ENCODE assay signal across 21 cellular contexts in the genomic region with DNA sequence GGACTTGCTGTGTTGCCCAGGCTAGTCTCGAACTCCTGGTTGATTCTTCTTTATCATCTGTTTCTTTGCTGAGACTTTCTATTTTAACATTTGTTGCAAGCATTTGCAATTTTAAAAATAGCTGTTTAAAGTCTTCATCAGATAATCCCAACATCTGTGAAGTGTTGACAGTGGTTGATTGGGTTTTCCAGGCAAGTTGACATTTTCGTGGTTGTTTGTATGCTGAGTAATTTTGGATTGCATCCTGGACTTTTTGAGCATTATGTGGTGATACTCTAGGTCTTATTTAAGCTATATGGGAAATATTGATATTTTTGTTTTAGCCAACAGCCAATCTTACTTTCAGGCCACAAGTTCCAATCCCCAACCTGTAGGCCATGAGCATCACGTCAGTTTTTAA. TPM values are rescaled to one million over a fixed set of nuclear protein-coding genes. Genes with fewer than 3 reads are reported as not detected.
DNase-seq lines count a peak whose midpoint lies in the region; TF ChIP-seq lines count a peak whose summit lies in the region.
"Had no signal": no experiment of that assay in that cellular context is flagged by ENCODE, and none has a peak within 500 bp of the region (broad histone marks: within the 10 kb centered on the region; RNA-seq: fewer than 3 reads in every experiment).

No MANE protein-coding gene starts in this region.

- CTCF ChIA-PET in AG04450 (lab: Charles Lee): interaction anchor here (0.6 to 1.7 kb wide), 2 partner anchors 25 to 160 kb away, joined by 3 to 5 read pairs; no protein-coding TSS in a partner anchor

- H3K4me1 ChIP-seq in fibroblast of lung (ENCODE audit: control insufficient read depth, extremely low read depth, insufficient read depth, low read length) (no peaks in the 10 kb centered on the region), osteoblast (ENCODE audit: insufficient read depth, low read length) (no peaks in the 10 kb centered on the region), hepatocyte (ENCODE audit: insufficient read depth) (no peaks in the 10 kb centered on the region), esophagus muscularis mucosa (no peaks in the 10 kb centered on the region)
- H3K4me1 ChIP-seq: BE2C had no signal

- intact Hi-C loops in esophagus muscularis mucosa (cut with DNase I): no loop called here

- H3K9me2 ChIP-seq in hepatocyte (replicated peaks; ENCODE audit: insufficient read depth): no peaks in the 10 kb centered on the region

- no peak for TF ChIP-seq POLR2A in esophagus muscularis mucosa (IDR thresholded peaks at IDR 0.05; ENCODE audit: low read depth)

- peaks cover 30% of the 10 kb centered on the region for H3K36me3 ChIP-seq in fibroblast of lung (ENCODE audit: control insufficient read depth, insufficient read depth, low read length)
- H3K36me3 ChIP-seq in osteoblast (ENCODE audit: insufficient read depth, low read length): peaks cover 69% of the 10 kb centered on the region
- H3K36me3 ChIP-seq in hepatocyte (replicated peaks; ENCODE audit: insufficient read depth, low read depth): no peaks in the 10 kb centered on the region
- peaks cover 66 to 100% (median 89%) of the 10 kb centered on the region in 4 donors for H3K36me3 ChIP-seq in esophagus muscularis mucosa

- TF ChIP-seq CTCF in AG04450 (IDR thresholded peaks at IDR 0.05; ENCODE audit: low read depth, low read length): no peak
- no peak for TF ChIP-seq CTCF in fibroblast of lung (conservative IDR thresholded peaks at IDR 0.05 in 1 of 2, IDR thresholded peaks at IDR 0.05 in 1 of 2; ENCODE audit: low read depth in 1 of 2, low read length in 2 of 2)
- TF ChIP-seq CTCF in osteoblast (IDR thresholded peaks at IDR 0.05; ENCODE audit: extremely low read depth, low read depth, low read length): no peak
- TF ChIP-seq CTCF in hepatocyte (IDR thresholded peaks at IDR 0.05; ENCODE audit: poor library complexity): no peak
- no peak for TF ChIP-seq CTCF in esophagus muscularis mucosa (IDR thresholded peaks at IDR 0.05)

- DNase-seq in AG04450 (ENCODE audit: low read depth, low spot score) (peak; percentile 10), LHCN-M2 (ENCODE audit: low read depth) (peak; percentile 53), fibroblast of lung (ENCODE audit: low read depth in 2 of 2) (peak; percentile 13 to 70), osteoblast (ENCODE audit: insufficient read length, low spot score, missing footprints) (peak; percentile 78), hepatocyte (ENCODE audit: low spot score) (no peak), ecto neural progenitor cell (ENCODE audit: low spot score) (no peak), esophagus muscularis mucosa (ENCODE audit: extremely low spot score) (no peak)
- DNase-seq: 8988T; BE2C; CD4-positive, CD25-positive, alpha-beta regulatory T cell; NCI-H1105; NCI-H146; NCI-H2029; NCI-H2227 treated with DMSO at 0.1 percent for 48 hours; NCI-H510A; NCI-H748 treated with DMSO at 0.1 percent for 48 hours; PC-9; SHP77 treated with DMSO at 0.1 percent for 48 hours had no signal

- no peak for TF ChIP-seq EP300 in esophagus muscularis mucosa (IDR thresholded peaks at IDR 0.05)

- no peaks in the 10 kb centered on the region for H3K27me3 ChIP-seq in AG04450 (ENCODE audit: control insufficient read depth, insufficient read depth, low read length)
- no peaks in the 10 kb centered on the region for H3K27me3 ChIP-seq in fibroblast of lung (ENCODE audit: control insufficient read depth, insufficient read depth, low read length)
- no peaks in the 10 kb centered on the region for H3K27me3 ChIP-seq in osteoblast (ENCODE audit: insufficient read depth, low read length)
- no peaks in the 10 kb centered on the region for H3K27me3 ChIP-seq in hepatocyte
- no peaks in the 10 kb centered on the region for H3K27me3 ChIP-seq in esophagus muscularis mucosa
- H3K27me3 ChIP-seq: BE2C had no signal

- no peak overlapping the region for H3K27ac ChIP-seq in AG04450 (ENCODE audit: low read depth, low read length)
- no peak overlapping the region for H3K27ac ChIP-seq in fibroblast of lung (ENCODE audit: insufficient read depth, low read length)
- H3K27ac ChIP-seq in osteoblast (ENCODE audit: low read depth, low read length): no peak overlapping the region
- H3K27ac ChIP-seq in hepatocyte: no peak overlapping the region
- no peak overlapping the region for H3K27ac ChIP-seq in esophagus muscularis mucosa (replicated peaks in 1 of 4)
- H3K27ac ChIP-seq: PC-9, RWPE1, SK-N-MC had no signal

- H3K4me3 ChIP-seq in AG04450 (ENCODE audit: low read depth, low read length): no peak overlapping the region
- H3K4me3 ChIP-seq in fibroblast of lung (replicated peaks in 1 of 4; ENCODE audit: control extremely low read depth in 1 of 4, insufficient read depth in 1 of 4, low read depth in 3 of 4, low read length in 4 of 4): no peak overlapping the region
- no peak overlapping the region for H3K4me3 ChIP-seq in osteoblast (ENCODE audit: insufficient read depth, low read length)
- no peak overlapping the region for H3K4me3 ChIP-seq in hepatocyte
- no peak overlapping the region for H3K4me3 ChIP-seq in esophagus muscularis mucosa
- H3K4me3 ChIP-seq: PC-9, SK-N-MC had no signal

- H3K79me2 ChIP-seq in fibroblast of lung (ENCODE audit: control insufficient read depth, insufficient read depth, low read length) (peaks cover 29% of the 10 kb centered on the region), osteoblast (ENCODE audit: insufficient read depth, low read length) (peaks cover 63% of the 10 kb centered on the region), hepatocyte (peaks cover 4% of the 10 kb centered on the region)

- H2AFZ ChIP-seq in fibroblast of lung (ENCODE audit: low read length) (no peak overlapping the region), osteoblast (ENCODE audit: low read length) (no peak overlapping the region), hepatocyte (no peak overlapping the region)
- H2AFZ ChIP-seq: PC-9 had no signal

- POLR2A ChIA-PET in AG04450 (lab: Yijun Ruan, JAX): no interaction called here

- no peaks in the 10 kb centered on the region for H4K20me1 ChIP-seq in fibroblast of lung (ENCODE audit: control insufficient read depth, extremely low read depth, insufficient read depth, low read length)
- H4K20me1 ChIP-seq in osteoblast (ENCODE audit: insufficient read depth, low read length): peaks cover 27% of the 10 kb centered on the region
- no peaks in the 10 kb centered on the region for H4K20me1 ChIP-seq in hepatocyte (ENCODE audit: insufficient read depth, poor library complexity, severe bottlenecking)

- H3K4me2 ChIP-seq in fibroblast of lung (ENCODE audit: extremely low read depth, insufficient read depth, low read length) (no peak overlapping the region), osteoblast (ENCODE audit: insufficient read depth, low read length) (no peak overlapping the region), hepatocyte (no peak overlapping the region)
- H3K4me2 ChIP-seq: PC-9 had no signal

- H3K9ac ChIP-seq in fibroblast of lung (ENCODE audit: insufficient read depth, low read length): no peak overlapping the region

- WGBS in hepatocyte (ENCODE audit: low lambda C conversion rate, missing lambda C conversion rate): 93% methylated on average over 3 of the region's 3 CpGs
- 98% methylated on average over 3 of the region's 3 CpGs for WGBS in esophagus muscularis mucosa

- H3K9me3 ChIP-seq in AG04450 (ENCODE audit: control insufficient read depth, insufficient read depth, low read length) (peaks cover 32% of the 10 kb centered on the region), fibroblast of lung (ENCODE audit: control insufficient read depth, insufficient read depth, low read depth, low read length) (no peaks in the 10 kb centered on the region), osteoblast (ENCODE audit: low read depth, low read length) (peaks cover 16% of the 10 kb centered on the region), hepatocyte (ENCODE audit: low read depth) (peaks cover 8% of the 10 kb centered on the region), esophagus muscularis mucosa (peaks cover 0 to 35% (median 28%) of the 10 kb centered on the region in 4 donors)

RNA-seq across cellular contexts. Expression of a gene that starts 25.1 kb away (rescaled TPM):
- polyA plus RNA-seq in AG04450 (2011; rRNA removed) (42.5 and 54.3 TPM in 2 replicates), fibroblast of lung (94.4 and 130 TPM in 2 replicates), hepatocyte (92.6 and 93.3 TPM in 2 replicates)
- 59.5 and 63.7 TPM in 2 replicates for polyA minus RNA-seq in AG04450 (2011; rRNA and poly(A)+ RNA removed)
- total RNA-seq in LHCN-M2 (2014; rRNA removed) (176 and 182 TPM in 2 replicates), fibroblast of lung (48.5 and 113 TPM in 2 replicates), osteoblast (49.5 and 52.1 TPM in 2 replicates), hepatocyte (56.3 and 56.7 TPM in 2 replicates), esophagus muscularis mucosa (100 to 1,000 TPM in 2 of 4 donors, 10 to 100 TPM in 2; 63.1 to 115 (median 98.6) TPM)
- 120 TPM for polyA plus RNA-seq in LHCN-M2 (2012)
- 107 and 162 TPM in 2 replicates for polyA plus RNA-seq in fibroblast of lung (2012)
- polyA minus RNA-seq in fibroblast of lung (ENCODE audit: low replicate concordance): 192 and 224 TPM in 2 replicates

RNA-seq across cellular contexts. Expression of a gene that starts 37.6 kb away (rescaled TPM):
- polyA plus RNA-seq in AG04450 (2011; rRNA removed) (164 and 177 TPM in 2 replicates), fibroblast of lung (141 and 149 TPM in 2 replicates), hepatocyte (144 and 154 TPM in 2 replicates)
- polyA minus RNA-seq in AG04450 (2011; rRNA and poly(A)+ RNA removed): 53.8 and 56.3 TPM in 2 replicates
- total RNA-seq in LHCN-M2 (2014; rRNA removed) (151 and 152 TPM in 2 replicates), fibroblast of lung (102 and 106 TPM in 2 replicates), osteoblast (93.4 and 109 TPM in 2 replicates), hepatocyte (132 and 133 TPM in 2 replicates), esophagus muscularis mucosa (100 to 1,000 TPM in 3 of 4 donors, 10 to 100 TPM in 1; 83.5 to 104 (median 103) TPM)
- polyA plus RNA-seq in LHCN-M2 (2012): 89.7 TPM
- 99.4 and 107 TPM in 2 replicates for polyA plus RNA-seq in fibroblast of lung (2012)
- 50.8 and 56.8 TPM in 2 replicates for polyA minus RNA-seq in fibroblast of lung (ENCODE audit: low replicate concordance)

RNA-seq across cellular contexts. Expression of a gene that starts 49.5 kb away (rescaled TPM):
- polyA plus RNA-seq in AG04450 (2011; rRNA removed): not detected in 2 replicates
- polyA minus RNA-seq in AG04450 (2011; rRNA and poly(A)+ RNA removed): not detected in 2 replicates
- not detected in 2 replicates for total RNA-seq in LHCN-M2 (2014; rRNA removed)
- not detected for polyA plus RNA-seq in LHCN-M2 (2012)
- total RNA-seq in fibroblast of lung: not detected in 2 replicates
- polyA plus RNA-seq in fibroblast of lung: not detected in 2 replicates
- polyA plus RNA-seq in fibroblast of lung (2012): not detected in 2 replicates
- not detected in 2 replicates for polyA minus RNA-seq in fibroblast of lung (ENCODE audit: low replicate concordance)
- not detected in 2 replicates for total RNA-seq in osteoblast
- total RNA-seq in hepatocyte: not detected in 2 replicates
- polyA plus RNA-seq in hepatocyte: not detected in 2 replicates
- total RNA-seq in esophagus muscularis mucosa: not detected
- total RNA-seq: CD4-positive, CD25-positive, alpha-beta regulatory T cell; H7; PC-9 had no signal
- polyA plus RNA-seq: CD4-positive, CD25-positive, alpha-beta regulatory T cell had no signal

Comparison
In these comparisons a context has a peak if more than half of its experiments do, and no peak if none do; other contexts are left out.
1. DNase-seq: peak in AG04450 (single experiment), LHCN-M2 (single experiment), fibroblast of lung (2 of 2) and osteoblast (single experiment); none in hepatocyte (single experiment), ecto neural progenitor cell (single experiment) and esophagus muscularis mucosa (single experiment).